14 cellular contexts compared by ENCODE assay signal in genomic region chr1:77824083-77824482, GRCh38. TPM values are rescaled to one million over a fixed set of nuclear protein-coding genes. Genes with fewer than 3 reads are reported as not detected.
DNase-seq lines count a peak whose midpoint lies in the region; ATAC-seq and TF ChIP-seq lines count a peak whose summit lies in the region.
"Had no signal": no experiment of that assay in that cellular context is flagged by ENCODE, and none has a peak within 500 bp of the region (broad histone marks: within the 10 kb centered on the region; RNA-seq: fewer than 3 reads in every experiment).

No MANE protein-coding gene starts in this region.

- no peak for TF ChIP-seq EP300 in esophagus muscularis mucosa (IDR thresholded peaks at IDR 0.05)

- CTCF ChIA-PET in PC-3 (lab: Charles Lee) = interaction anchor here (0.6 kb wide), 1 partner anchor 143 kb away, joined by 8 read pairs; no protein-coding TSS in a partner anchor
- CTCF ChIA-PET in activated CD8-positive, alpha-beta memory T cell treated with anti-CD3 and anti-CD28 coated beads, Interleukin-2, amount 10 ng/mL, durations not matched to agents 7 days and 5 days (lab: Charles Lee) = no interaction called here

- H3F3A ChIP-seq in PC-3 (ENCODE audit: low read length, unreplicated experiment) = no peaks in the 10 kb centered on the region

- H3K9ac ChIP-seq in PC-3 (ENCODE audit: low read length) = no peak overlapping the region
- H3K9ac ChIP-seq: KMS-11 had no signal

- peak overlapping the region; percentile 91 for H3K27ac Mint-ChIP-seq in osteocyte (ENCODE audit: unreplicated experiment)
- no peak overlapping the region for H3K27ac Mint-ChIP-seq in activated CD8-positive, alpha-beta memory T cell treated with anti-CD3 and anti-CD28 coated beads, Interleukin-2, amount 10 ng/mL, durations not matched to agents 7 days and 5 days
- H3K27ac Mint-ChIP-seq: natural killer cell treated with Interleukin-12 subunit alpha and Interleukin-12 subunit beta and Interleukin-15 and Interleukin-18, amount 100 ng/mL, for 72 hours had no signal

- H3K4me3 ChIP-seq in PC-3 (ENCODE audit: low read length) (peak overlapping the region; percentile 22; the same call in 1 of the 2 replicates), esophagus muscularis mucosa (no peak overlapping the region)

- 78% methylated on average over 2 of the region's 2 CpGs for WGBS in esophagus muscularis mucosa

- intact Hi-C loops in PC-3 (cut with micrococcal nuclease) (loop anchor here (10.0 kb wide), 3 partner anchors 69 to 291 kb away; partner anchors contain the start of genes USP33 and ZZZ3), esophagus muscularis mucosa (cut with DNase I) (no loop called here)

- peak overlapping the region; percentile 19 for H3K4me2 ChIP-seq in PC-3 (ENCODE audit: low read length)
- H3K4me2 ChIP-seq: KMS-11 had no signal

- no peak overlapping the region for H3K4me3 Mint-ChIP-seq in osteocyte (ENCODE audit: unreplicated experiment)
- H3K4me3 Mint-ChIP-seq in activated CD8-positive, alpha-beta memory T cell treated with anti-CD3 and anti-CD28 coated beads, Interleukin-2, amount 10 ng/mL, durations not matched to agents 7 days and 5 days = no peak overlapping the region
- H3K4me3 Mint-ChIP-seq: natural killer cell treated with Interleukin-12 subunit alpha and Interleukin-12 subunit beta and Interleukin-15 and Interleukin-18, amount 100 ng/mL, for 72 hours had no signal

- H3K4me1 Mint-ChIP-seq in osteocyte (ENCODE audit: unreplicated experiment) = peaks cover 22% of the 10 kb centered on the region
- H3K4me1 Mint-ChIP-seq in activated CD8-positive, alpha-beta memory T cell treated with anti-CD3 and anti-CD28 coated beads, Interleukin-2, amount 10 ng/mL, durations not matched to agents 7 days and 5 days = peaks cover 10% of the 10 kb centered on the region

- H3K9me3 Mint-ChIP-seq in osteocyte (ENCODE audit: unreplicated experiment) = no peaks in the 10 kb centered on the region
- no peaks in the 10 kb centered on the region for H3K9me3 Mint-ChIP-seq in activated CD8-positive, alpha-beta memory T cell treated with anti-CD3 and anti-CD28 coated beads, Interleukin-2, amount 10 ng/mL, durations not matched to agents 7 days and 5 days (ENCODE audit: low read depth)
- H3K9me3 Mint-ChIP-seq: natural killer cell treated with Interleukin-12 subunit alpha and Interleukin-12 subunit beta and Interleukin-15 and Interleukin-18, amount 100 ng/mL, for 72 hours had no signal

- DNase-seq in EL = peak; percentile 78
- DNase-seq in PC-3 = peak; percentile 79
- no peak for DNase-seq in esophagus muscularis mucosa (ENCODE audit: extremely low spot score)
- DNase-seq in osteocyte (ENCODE audit: extremely low spot score, unreplicated experiment) = no peak
- DNase-seq in SIG-M5 treated with dmso at 0.1 percent for 504 hours (lab: John Stamatoyannopoulos, UW; ENCODE audit: unreplicated experiment) = no peak
- no peak for DNase-seq in activated CD8-positive, alpha-beta memory T cell treated with anti-CD3 and anti-CD28 coated beads, Interleukin-2, amount 10 ng/mL, durations not matched to agents 7 days and 5 days
- DNase-seq: activated T-cell treated with anti-CD3 and anti-CD28 coated beads, Interleukin-2, amount 50 U/mL, for 48 hours; cerebellar nuclear complex; NCI-H774; stimulated activated CD4-positive, alpha-beta T cell treated with anti-CD3 and anti-CD28 coated beads, Interleukin-1b, Interleukin-23, amount 100 ng/mL, for 48 hours had no signal

- no peak for TF ChIP-seq POLR2A in esophagus muscularis mucosa (IDR thresholded peaks at IDR 0.05; ENCODE audit: low read depth)

- no peak for TF ChIP-seq CTCF in PC-3 (conservative IDR thresholded peaks at IDR 0.05; ENCODE audit: low read depth, low read length)
- no peak for TF ChIP-seq CTCF in esophagus muscularis mucosa (IDR thresholded peaks at IDR 0.05)
- no peak for TF ChIP-seq CTCF in osteocyte (IDR thresholded peaks at IDR 0.05)

- H3K9me3 ChIP-seq in PC-3 (ENCODE audit: low read length) = no peaks in the 10 kb centered on the region
- no peaks in the 10 kb centered on the region for H3K9me3 ChIP-seq in esophagus muscularis mucosa

- peaks cover 27% of the 10 kb centered on the region for H3K36me3 Mint-ChIP-seq in osteocyte (ENCODE audit: unreplicated experiment)
- H3K36me3 Mint-ChIP-seq in activated CD8-positive, alpha-beta memory T cell treated with anti-CD3 and anti-CD28 coated beads, Interleukin-2, amount 10 ng/mL, durations not matched to agents 7 days and 5 days = peaks cover 18% of the 10 kb centered on the region

- H4K20me1 ChIP-seq in PC-3 (ENCODE audit: low read length) = no peaks in the 10 kb centered on the region

- ATAC-seq in PC-3 = peak; percentile 91
- ATAC-seq in HG03469 (IDR thresholded peaks at IDR 0.05; ENCODE audit: unreplicated experiment) = no peak
- ATAC-seq in HG03097 (IDR thresholded peaks at IDR 0.05; ENCODE audit: low FRiP score, unreplicated experiment) = no peak
- no peak for ATAC-seq in activated CD8-positive, alpha-beta memory T cell treated with anti-CD3 and anti-CD28 coated beads, Interleukin-2, amount 10 ng/mL, durations not matched to agents 7 days and 5 days
- ATAC-seq: natural killer cell treated with Interleukin-12 subunit alpha and Interleukin-12 subunit beta and Interleukin-15 and Interleukin-18, amount 100 ng/mL, for 72 hours had no signal

- H3K27me3 ChIP-seq in PC-3 (ENCODE audit: low read length) (no peaks in the 10 kb centered on the region), esophagus muscularis mucosa (no peaks in the 10 kb centered on the region)

- H3K4me1 ChIP-seq in PC-3 (ENCODE audit: insufficient read depth, low read length) (peaks cover 15% of the 10 kb centered on the region), esophagus muscularis mucosa (peaks cover 16 to 44% (median 30%) of the 10 kb centered on the region in 4 donors)

- POLR2A ChIA-PET in PC-3 (lab: Charles Lee; ENCODE audit: unreplicated experiment) = interaction anchor here (0.6 kb wide), 1 partner anchor 142 kb away, joined by 4 read pairs; the partner anchor contains the start of gene ZZZ3

- no peaks in the 10 kb centered on the region for H3K9me2 ChIP-seq in PC-3 (replicated peaks; ENCODE audit: low read length)

- H3K27me3 Mint-ChIP-seq in osteocyte (ENCODE audit: unreplicated experiment) = no peaks in the 10 kb centered on the region
- H3K27me3 Mint-ChIP-seq in activated CD8-positive, alpha-beta memory T cell treated with anti-CD3 and anti-CD28 coated beads, Interleukin-2, amount 10 ng/mL, durations not matched to agents 7 days and 5 days = no peaks in the 10 kb centered on the region
- H3K27me3 Mint-ChIP-seq: natural killer cell treated with Interleukin-12 subunit alpha and Interleukin-12 subunit beta and Interleukin-15 and Interleukin-18, amount 100 ng/mL, for 72 hours had no signal

- H2AFZ ChIP-seq in PC-3 (ENCODE audit: low read length) = no peak overlapping the region

- H3K27ac ChIP-seq in PC-3 (ENCODE audit: low read length) = peak overlapping the region; percentile 53
- peak overlapping the region; percentile 10 to 49 (median 20) for H3K27ac ChIP-seq in esophagus muscularis mucosa (replicated peaks in 1 of 4)
- H3K27ac ChIP-seq: KMS-11 had no signal

- BruUV-seq in PC-3 (replicated peaks; lab: Mats Ljungman, UMichigan) = no TSS peak

- H3K79me2 ChIP-seq in PC-3 (ENCODE audit: low read length) = no peaks in the 10 kb centered on the region

- H3K36me3 ChIP-seq in PC-3 (ENCODE audit: low read depth, low read length) (no peaks in the 10 kb centered on the region), esophagus muscularis mucosa (peaks cover 0 to 32% (median 15%) of the 10 kb centered on the region in 4 donors)

RNA-seq across cellular contexts. Expression of gene MIGA1, which starts 44.6 kb away (rescaled TPM):
- total RNA-seq in PC-3 (2014; rRNA removed) (6.5 and 8.8 TPM in 2 replicates), esophagus muscularis mucosa (10 to 100 TPM; 13.8 to 18.7 (median 16.1) TPM), osteocyte (17.8 and 18.5 TPM in 2 replicates)
- total RNA-seq in activated CD8-positive, alpha-beta memory T cell treated with anti-CD3 and anti-CD28 coated beads, Interleukin-2, amount 10 ng/mL, durations not matched to agents 7 days and 5 days = 10 to 100 TPM in 1 of 2 experiments, 1 to 10 TPM in 1; 9.2 to 11.6 TPM

Comparison
In these comparisons a context has a peak if more than half of its experiments do, and no peak if none do; other contexts are left out.
1. DNase-seq: peak in EL (single experiment) and PC-3 (single experiment); none in esophagus muscularis mucosa (single experiment), osteocyte (single experiment), SIG-M5 treated with dmso at 0.1 percent for 504 hours (single experiment) and activated CD8-positive, alpha-beta memory T cell treated with anti-CD3 and anti-CD28 coated beads, Interleukin-2, amount 10 ng/mL, durations not matched to agents 7 days and 5 days (single experiment).